Comparison of ENCODE assay signal across 12 cellular contexts in the genomic region with DNA sequence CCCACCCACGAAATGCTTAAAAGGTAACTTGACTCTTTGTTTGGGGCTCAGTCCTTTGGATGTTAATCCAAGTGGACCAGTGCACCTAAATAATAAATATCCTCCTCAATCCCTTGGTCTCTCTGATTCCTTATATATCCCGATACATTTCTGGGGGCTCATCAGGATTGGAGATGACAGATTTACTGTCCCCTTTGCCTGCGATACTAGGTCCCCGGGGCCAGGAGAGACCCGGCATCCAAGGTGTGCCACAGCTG. TPM values are rescaled to one million over a fixed set of nuclear protein-coding genes. Genes with fewer than 3 reads are reported as not detected.
DNase-seq lines count a peak whose midpoint lies in the region; ATAC-seq, FAIRE-seq and TF ChIP-seq lines count a peak whose summit lies in the region.
"Had no signal": no experiment of that assay in that cellular context is flagged by ENCODE, and none has a peak within 500 bp of the region (broad histone marks: within the 10 kb centered on the region; RNA-seq: fewer than 3 reads in every experiment).

No MANE protein-coding gene starts in this region.

- TF ChIP-seq EP300 in A549 (IDR thresholded peaks at IDR 0.05): no peak

- POLR2A ChIA-PET in A549 (lab: Yijun Ruan, JAX): no interaction called here
- POLR2A ChIA-PET in IMR-90 (lab: Charles Lee; ENCODE audit: unreplicated experiment): no interaction called here

- dilution Hi-C loops in IMR-90 (cut with HindIII; ENCODE audit: low sequenced_read_pairs, unreplicated experiment): no loop called here

- no peak overlapping the region for H3K56ac ChIP-seq in IMR-90 (ENCODE audit: extremely low read depth, insufficient read depth, low read length)

- TF ChIP-seq POLR2A in A549 (IDR thresholded peaks at IDR 0.05; ENCODE audit: low read length) (no peak), IMR-90 (IDR thresholded peaks at IDR 0.05; ENCODE audit: low read depth, low read length) (no peak)

- no peaks in the 10 kb centered on the region for H3K79me2 ChIP-seq in neural progenitor cell (ENCODE audit: low read depth)

- no peaks in the 10 kb centered on the region for H3K27me3 Mint-ChIP-seq in neural progenitor cell (ENCODE audit: insufficient read depth, low read depth)

- H2BK120ac ChIP-seq in IMR-90 (ENCODE audit: low read depth, low read length): peak overlapping the region; percentile 94

- no peak for FAIRE-seq in A549 (lab: Jason Lieb, UNC)

- H3K4me1 ChIP-seq in A549: peaks cover 15% of the 10 kb centered on the region; the same call in 2 of the 3 replicates
- H3K4me1 ChIP-seq in IMR-90 (ENCODE audit: control insufficient read depth, insufficient read depth, low read length): peaks cover 24% of the 10 kb centered on the region
- peaks cover 36% of the 10 kb centered on the region for H3K4me1 ChIP-seq in neural progenitor cell

- H3F3A ChIP-seq in neural progenitor cell (ENCODE audit: low read depth): peaks cover 11% of the 10 kb centered on the region

- peak overlapping the region; percentile 95 to 96 for H4K8ac ChIP-seq in IMR-90 (ENCODE audit: low read depth in 2 of 2, low read length in 2 of 2)

- peak overlapping the region; percentile 87 for H3K9ac ChIP-seq in IMR-90 (ENCODE audit: low read depth, low read length)
- H3K9ac ChIP-seq in neural progenitor cell: no peak overlapping the region

- peak overlapping the region; percentile 31 for H2AK9ac ChIP-seq in IMR-90 (replicated peaks; ENCODE audit: low read depth, low read length, poor library complexity)

- no peaks in the 10 kb centered on the region for H3K36me3 ChIP-seq in IMR-90 (ENCODE audit: control insufficient read depth, insufficient read depth, low read length)
- no peaks in the 10 kb centered on the region for H3K36me3 ChIP-seq in neural progenitor cell

- H2BK20ac ChIP-seq in IMR-90 (ENCODE audit: low read depth, low read length): peak overlapping the region; percentile 5; the same call in 1 of the 2 replicates

- no peak for TF ChIP-seq CTCF in A549 (IDR thresholded peaks at IDR 0.05)
- TF ChIP-seq CTCF in IMR-90 (conservative IDR thresholded peaks at IDR 0.05; ENCODE audit: low read depth, low read length): no peak
- TF ChIP-seq CTCF in dorsolateral prefrontal cortex (IDR thresholded peaks at IDR 0.05 in 54 of 56, conservative IDR thresholded peaks at IDR 0.05 in 2 of 56; ENCODE audit: low read depth in 1 of 56, partially characterized antibody in 56 of 56): no peak
- no peak for TF ChIP-seq CTCF in neural progenitor cell (IDR thresholded peaks at IDR 0.05)

- no peak overlapping the region for H3K27ac Mint-ChIP-seq in neural progenitor cell
- H3K27ac Mint-ChIP-seq: activated naive CD4-positive, alpha-beta T cell treated with anti-CD3 and anti-CD28 coated beads, Interleukin-2, amount 50 U/mL, for 72 hours had no signal

- CTCF ChIA-PET in A549 (lab: Yijun Ruan, JAX) (no interaction called here), IMR-90 (lab: Yijun Ruan, JAX) (no interaction called here)

- no peaks in the 10 kb centered on the region for H4K20me1 ChIP-seq in IMR-90 (ENCODE audit: insufficient read depth, low read length)
- no peaks in the 10 kb centered on the region for H4K20me1 ChIP-seq in neural progenitor cell (ENCODE audit: low read depth)

- peak overlapping the region; percentile 83 for H3K18ac ChIP-seq in IMR-90 (ENCODE audit: low read depth, low read length)

- H3K4ac ChIP-seq in IMR-90 (ENCODE audit: low read depth, low read length): peak overlapping the region; percentile 92

- H2AFZ ChIP-seq in IMR-90 (replicated peaks; ENCODE audit: low read length, poor library complexity): peak overlapping the region; percentile 92
- H2AFZ ChIP-seq in neural progenitor cell (replicated peaks): peak overlapping the region; percentile 93

- intact Hi-C loops in IMR-90 (cut with micrococcal nuclease) (no loop called here), dorsolateral prefrontal cortex (cut with DNase I) (loop anchor here (5.0 to 10.0 kb wide), 2 partner anchors 134 to 149 kb away; a partner anchor contains a TSS)

- H3K9me3 ChIP-seq in A549: no peaks in the 10 kb centered on the region
- H3K9me3 ChIP-seq in IMR-90 (ENCODE audit: control insufficient read depth, insufficient read depth, low read length): no peaks in the 10 kb centered on the region
- H3K9me3 ChIP-seq in neural progenitor cell (ENCODE audit: low read depth): no peaks in the 10 kb centered on the region

- 97% methylated on average over 5 of the region's 5 CpGs for WGBS in A549 (ENCODE audit: missing lambda C conversion rate)
- WGBS in IMR-90 (ENCODE audit: extremely low coverage in 2 of 2, insufficient read length in 1 of 2), 2 experiments: 40% methylated on average over 2 of the region's 5 CpGs; no CpG with 5 or more reads in 1 of the 2 experiments

- H2BK5ac ChIP-seq in IMR-90 (ENCODE audit: low read depth, low read length, poor library complexity, severe bottlenecking): peak overlapping the region; percentile 75

- H2AK5ac ChIP-seq in IMR-90 (ENCODE audit: low read depth, low read length): peak overlapping the region; percentile 31; the same call in 1 of the 2 replicates

- peaks cover 2% of the 10 kb centered on the region for H3K36me3 Mint-ChIP-seq in neural progenitor cell

- H3K79me1 ChIP-seq in IMR-90 (ENCODE audit: low read depth in 1 of 2, low read length in 2 of 2): no peaks in the 10 kb centered on the region

- H3K4me3 Mint-ChIP-seq in neural progenitor cell: no peak overlapping the region

- DNase-seq in A549 (ENCODE audit: low read depth in 1 of 2, low spot score in 1 of 2) (no peak), IMR-90 (no peak), dorsolateral prefrontal cortex (no peak), neural progenitor cell (ENCODE audit: low spot score) (no peak), NCI-H2081 treated with DMSO at 0.1 percent for 48 hours (lab: John Stamatoyannopoulos, UW) (no peak), GF-D8 (lab: John Stamatoyannopoulos, UW) (no peak), NCI-H1092 (lab: John Stamatoyannopoulos, UW) (no peak)
- DNase-seq in activated CD4-positive, alpha-beta T cell treated with anti-CD3 and anti-CD28 coated beads for 48 hours: no peak
- DNase-seq: COR-L47, NCI-H1436 treated with DMSO at 0.1 percent for 48 hours had no signal

- H2BK15ac ChIP-seq in IMR-90 (ENCODE audit: low read depth, low read length): peak overlapping the region; percentile 97; the same call in 2 of the 3 replicates

- H3K14ac ChIP-seq in IMR-90 (replicated peaks; ENCODE audit: low read depth, low read length): peak overlapping the region; percentile 94; the same call in 1 of the 2 replicates

- no peaks in the 10 kb centered on the region for H3K27me3 ChIP-seq in IMR-90 (ENCODE audit: control insufficient read depth, insufficient read depth, low read length)
- H3K27me3 ChIP-seq in dorsolateral prefrontal cortex: no peaks in the 10 kb centered on the region
- H3K27me3 ChIP-seq in neural progenitor cell: no peaks in the 10 kb centered on the region

- peak overlapping the region; percentile 97 for H4K91ac ChIP-seq in IMR-90 (ENCODE audit: insufficient read depth, low read depth, low read length)

- H3K23ac ChIP-seq in IMR-90 (ENCODE audit: low read depth, low read length): 0 out of 2 replicates have a peak overlapping the region, but pooled peaks have one; percentile 86

- in situ Hi-C loops in IMR-90 (cut with MboI; ENCODE audit: low sequenced_read_pairs): no loop called here

- peaks cover 5% of the 10 kb centered on the region for H3K9me3 Mint-ChIP-seq in neural progenitor cell

- BruUV-seq in IMR-90 (replicated peaks; lab: Mats Ljungman, UMichigan): no TSS peak

- H4K5ac ChIP-seq in IMR-90 (ENCODE audit: low read depth, low read length): peak overlapping the region; percentile 99

- peaks cover 14% of the 10 kb centered on the region for H3K4me1 Mint-ChIP-seq in neural progenitor cell

- no peak overlapping the region for H3K4me3 ChIP-seq in A549
- no peak overlapping the region for H3K4me3 ChIP-seq in IMR-90 (ENCODE audit: insufficient read depth, low read depth, low read length)
- H3K4me3 ChIP-seq in dorsolateral prefrontal cortex: peak overlapping the region in 58 of 59 donors; percentile 55 to 89 (median 75)
- H3K4me3 ChIP-seq in neural progenitor cell: peak overlapping the region; percentile 1

- no peaks in the 10 kb centered on the region for H3K9me1 ChIP-seq in IMR-90 (ENCODE audit: insufficient read depth, low read length)

- H3K4me2 ChIP-seq in A549 (peak overlapping the region; percentile 84), IMR-90 (ENCODE audit: low read depth, low read length) (peak overlapping the region; percentile 95), neural progenitor cell (peak overlapping the region; percentile 74)

- peak overlapping the region in 1 of 2 experiments; percentile 87; a peak in 3 of 6 replicates for H3K27ac ChIP-seq in A549
- H3K27ac ChIP-seq in IMR-90 (ENCODE audit: insufficient read depth, low read length): peak overlapping the region; percentile 82
- H3K27ac ChIP-seq in dorsolateral prefrontal cortex: peak overlapping the region; percentile 86 to 100 (median 99)
- H3K27ac ChIP-seq in neural progenitor cell: no peak overlapping the region

- ATAC-seq in A549 (no peak), IMR-90 (ENCODE audit: low read depth) (no peak)

- TF ChIP-seq RAD21 in A549 (conservative IDR thresholded peaks at IDR 0.05 in 1 of 2, IDR thresholded peaks at IDR 0.05 in 1 of 2): no peak
- no peak for TF ChIP-seq RAD21 in IMR-90 (IDR thresholded peaks at IDR 0.05; ENCODE audit: low read length)

RNA-seq across cellular contexts. Expression of a gene that starts 26.2 kb away (rescaled TPM):
- polyA plus RNA-seq in A549 (2011; rRNA removed): not detected in 2 replicates
- not detected in 2 replicates for polyA plus RNA-seq in A549 (2012; cell fraction: cytosol; rRNA removed)
- polyA plus RNA-seq in A549 (2012; cell fraction: nucleus; rRNA removed): not detected in 2 replicates
- polyA plus RNA-seq in A549 (2017; fragmentation: RNase III; extraction: RNeasy Plus Mini Kit Qiagen cat#74134 plus additional on column Dnase treatment): not detected in 3 replicates
- polyA minus RNA-seq in A549 (2011; rRNA and poly(A)+ RNA removed): not detected in 2 replicates
- total RNA-seq in IMR-90 (2012; rRNA removed): not detected in 2 replicates
- polyA plus RNA-seq in IMR-90 (2012; rRNA removed): not detected in 2 replicates
- polyA plus RNA-seq in IMR-90 (2012; cell fraction: cytosol; rRNA removed): not detected in 2 replicates
- not detected in 2 replicates for polyA plus RNA-seq in IMR-90 (2012; cell fraction: nucleus; rRNA removed; ENCODE audit: low replicate concordance)
- total RNA-seq in dorsolateral prefrontal cortex: 1 to 10 TPM in 41 of 120 experiments, under 1 TPM in 61, not detected in 18; 0.26 to 2.9 (median 0.90) TPM
- not detected in 2 replicates for total RNA-seq in neural progenitor cell (ENCODE audit: low replicate concordance)

RNA-seq across cellular contexts. Expression of a gene that starts 46.0 kb away (rescaled TPM):
- polyA plus RNA-seq in A549 (2011; rRNA removed): not detected in 2 replicates
- polyA plus RNA-seq in A549 (2012; cell fraction: cytosol; rRNA removed): not detected in 2 replicates
- not detected in 2 replicates for polyA plus RNA-seq in A549 (2012; cell fraction: nucleus; rRNA removed)
- not detected in 3 replicates for polyA plus RNA-seq in A549 (2017; fragmentation: RNase III; extraction: RNeasy Plus Mini Kit Qiagen cat#74134 plus additional on column Dnase treatment)
- not detected in 2 replicates for polyA minus RNA-seq in A549 (2011; rRNA and poly(A)+ RNA removed)
- not detected in 2 replicates for total RNA-seq in IMR-90 (2012; rRNA removed)
- not detected in 2 replicates for polyA plus RNA-seq in IMR-90 (2012; rRNA removed)
- polyA plus RNA-seq in IMR-90 (2012; cell fraction: cytosol; rRNA removed): not detected in 2 replicates
- polyA plus RNA-seq in IMR-90 (2012; cell fraction: nucleus; rRNA removed; ENCODE audit: low replicate concordance): not detected in 2 replicates
- total RNA-seq in dorsolateral prefrontal cortex: 1 to 10 TPM in 85 of 120 experiments, under 1 TPM in 19, not detected in 16; 0.48 to 6.1 (median 1.6) TPM
- total RNA-seq in neural progenitor cell (ENCODE audit: low replicate concordance): not detected in 2 replicates
- total RNA-seq: T-helper 2 cell treated with Interferon-gamma antibody and Interleukin-4, amounts not matched to agents 100 ng/mL and 5 ng/mL, for 36 hours had no signal

RNA-seq across cellular contexts. Expression of a gene that starts 55.9 kb away (rescaled TPM):
- polyA plus RNA-seq in A549 (2011; rRNA removed): 0.01 TPM in 1 of 2 replicates, not detected in the other
- not detected in 2 replicates for polyA plus RNA-seq in A549 (2012; cell fraction: cytosol; rRNA removed)
- polyA plus RNA-seq in A549 (2012; cell fraction: nucleus; rRNA removed): not detected in 2 replicates
- polyA plus RNA-seq in A549 (2017; fragmentation: RNase III; extraction: RNeasy Plus Mini Kit Qiagen cat#74134 plus additional on column Dnase treatment): not detected in 3 replicates
- under 0.01 TPM in 1 of 2 replicates, not detected in the other for polyA minus RNA-seq in A549 (2011; rRNA and poly(A)+ RNA removed)
- total RNA-seq in IMR-90 (2012; rRNA removed): under 0.01 TPM in 2 replicates
- under 0.01 and 0.10 TPM in 2 replicates for polyA plus RNA-seq in IMR-90 (2012; rRNA removed)
- not detected in 2 replicates for polyA plus RNA-seq in IMR-90 (2012; cell fraction: cytosol; rRNA removed)
- polyA plus RNA-seq in IMR-90 (2012; cell fraction: nucleus; rRNA removed; ENCODE audit: low replicate concordance): 0.05 and 0.31 TPM in 2 replicates
- 1 to 10 TPM in 106 of 120 experiments, under 1 TPM in 14; 0.42 to 8.8 (median 1.9) TPM for total RNA-seq in dorsolateral prefrontal cortex
- total RNA-seq in neural progenitor cell (ENCODE audit: low replicate concordance): 0.06 TPM in 2 replicates

RNA-seq across cellular contexts. Expression of a gene that starts 56.8 kb away (rescaled TPM):
- polyA plus RNA-seq in A549 (2011; rRNA removed): 0.10 TPM in 1 of 2 replicates, not detected in the other
- polyA plus RNA-seq in A549 (2012; cell fraction: cytosol; rRNA removed): not detected in 2 replicates
- not detected in 2 replicates for polyA plus RNA-seq in A549 (2012; cell fraction: nucleus; rRNA removed)
- polyA plus RNA-seq in A549 (2017; fragmentation: RNase III; extraction: RNeasy Plus Mini Kit Qiagen cat#74134 plus additional on column Dnase treatment): not detected in 3 replicates
- not detected in 2 replicates for polyA minus RNA-seq in A549 (2011; rRNA and poly(A)+ RNA removed)
- not detected in 2 replicates for total RNA-seq in IMR-90 (2012; rRNA removed)
- not detected in 2 replicates for polyA plus RNA-seq in IMR-90 (2012; rRNA removed)
- polyA plus RNA-seq in IMR-90 (2012; cell fraction: cytosol; rRNA removed): not detected in 2 replicates
- not detected in 2 replicates for polyA plus RNA-seq in IMR-90 (2012; cell fraction: nucleus; rRNA removed; ENCODE audit: low replicate concordance)
- total RNA-seq in dorsolateral prefrontal cortex: 1 to 10 TPM in 70 of 120 experiments, under 1 TPM in 24, not detected in 26; 0.55 to 4.4 (median 1.4) TPM
- total RNA-seq in neural progenitor cell (ENCODE audit: low replicate concordance): not detected in 2 replicates
- total RNA-seq: activated naive CD4-positive, alpha-beta T cell treated with anti-CD3 and anti-CD28 coated beads, Interleukin-2, amount 50 U/mL, for 72 hours; T-helper 2 cell treated with Interferon-gamma antibody and Interleukin-4, amounts not matched to agents 100 ng/mL and 5 ng/mL, for 36 hours had no signal

Comparison
In these comparisons a context has a peak if more than half of its experiments do, and no peak if none do; other contexts are left out.
1. H3K4me3 ChIP-seq: peak in dorsolateral prefrontal cortex (58 of 59) and neural progenitor cell (single experiment); none in A549 (single experiment) and IMR-90 (single experiment).
2. Peak in every context shown above with its lines, with median percentiles within 50 percentile points of each other: H3K4me2 ChIP-seq.